22 cellular contexts compared by ENCODE assay signal in genomic region chr21:43191971-43192370, GRCh38. TPM values are rescaled to one million over a fixed set of nuclear protein-coding genes. Genes with fewer than 3 reads are reported as not detected.
DNase-seq lines count a peak whose midpoint lies in the region; ATAC-seq and TF ChIP-seq lines count a peak whose summit lies in the region.
"Had no signal": no experiment of that assay in that cellular context is flagged by ENCODE, and none has a peak within 500 bp of the region (broad histone marks: within the 10 kb centered on the region; RNA-seq: fewer than 3 reads in every experiment).

No MANE protein-coding gene starts in this region.

- peak; percentile 1 for DNase-seq in activated CD8-positive, alpha-beta memory T cell treated with anti-CD3 and anti-CD28 coated beads, Interleukin-2, amount 50 U/mL, for 48 hours
- no peak for DNase-seq in activated CD8-positive, alpha-beta memory T cell treated with anti-CD3 and anti-CD28 coated beads, Interleukin-2, amount 50 U/mL, for 4 hours
- DNase-seq in neuronal stem cell (ENCODE audit: low spot score), result no peak
- peak; percentile 6 for DNase-seq in upper lobe of right lung
- no peak for DNase-seq in epidermal melanocyte (ENCODE audit: insufficient read length, low spot score)
- no peak for DNase-seq in effector memory CD4-positive, alpha-beta T cell
- no peak for DNase-seq in iPS-NIHi7 (ENCODE audit: extremely low spot score)
- DNase-seq: CD4-positive, CD25-positive, alpha-beta regulatory T cell; GM23248; KBM-7; NCI-H1105 treated with DMSO at 0.1 percent for 48 hours; NCI-H1930; NCI-H2107; NCI-H524; NCI-H82; RPMI8226; SHP77 treated with DMSO at 0.1 percent for 48 hours had no signal

- no peak overlapping the region for H4K8ac ChIP-seq in neuronal stem cell (ENCODE audit: low read depth, low read length)

- no peak overlapping the region for H3K4me2 ChIP-seq in neuronal stem cell (ENCODE audit: insufficient read depth, low read length, poor library complexity, severe bottlenecking)

- H3K18ac ChIP-seq in neuronal stem cell (ENCODE audit: low read length), result no peak overlapping the region

- H4K91ac ChIP-seq in neuronal stem cell (ENCODE audit: low read depth, low read length, poor library complexity), result no peak overlapping the region

- H2BK5ac ChIP-seq in neuronal stem cell (ENCODE audit: low read length), result no peak overlapping the region

- H3K4me1 Mint-ChIP-seq in brain, result peaks cover 65% of the 10 kb centered on the region

- H2BK12ac ChIP-seq in neuronal stem cell (ENCODE audit: low read length), result no peak overlapping the region

- H3K9me3 ChIP-seq in neuronal stem cell (replicated peaks in 1 of 2; ENCODE audit: control insufficient read depth in 2 of 2, insufficient read depth in 1 of 2, low read depth in 1 of 2, low read length in 2 of 2) (peaks cover 0 to 4% of the 10 kb centered on the region in 2 donors), upper lobe of right lung (no peaks in the 10 kb centered on the region)
- no peaks in the 10 kb centered on the region for H3K9me3 ChIP-seq in effector memory CD4-positive, alpha-beta T cell (ENCODE audit: control insufficient read depth, low read length)
- H3K9me3 ChIP-seq: MG63 had no signal

- WGBS in neuronal stem cell (ENCODE audit: extremely low coverage in 2 of 2, insufficient read length in 2 of 2, insufficient replicate concordance in 1 of 2), 2 donors, result no CpG with 5 or more reads among the region's 7 CpGs

- H3K27ac ChIP-seq in neuronal stem cell (replicated peaks; ENCODE audit: low read length), result no peak overlapping the region
- H3K27ac ChIP-seq in upper lobe of right lung, result no peak overlapping the region
- no peak overlapping the region for H3K27ac ChIP-seq in effector memory CD4-positive, alpha-beta T cell (ENCODE audit: insufficient read depth, low read length, poor library complexity, severe bottlenecking)
- H3K27ac ChIP-seq: 22Rv1, GM23248 had no signal

- H2BK15ac ChIP-seq in neuronal stem cell (ENCODE audit: low read length), result no peak overlapping the region

- H2BK120ac ChIP-seq in neuronal stem cell (ENCODE audit: low read depth, low read length), result no peak overlapping the region

- H2AFZ ChIP-seq in neuronal stem cell (ENCODE audit: low read length), result no peak overlapping the region
- H2AFZ ChIP-seq: GM23248 had no signal

- H3K4me1 ChIP-seq in neuronal stem cell (ENCODE audit: control insufficient read depth in 2 of 2, insufficient read depth in 1 of 2, low read depth in 1 of 2, low read length in 2 of 2), result peaks cover 2 to 17% of the 10 kb centered on the region in 2 donors
- H3K4me1 ChIP-seq in upper lobe of right lung, result peaks cover 10% of the 10 kb centered on the region
- H3K4me1 ChIP-seq in effector memory CD4-positive, alpha-beta T cell (ENCODE audit: control insufficient read depth, insufficient read depth, low read length, poor library complexity, severe bottlenecking), result no peaks in the 10 kb centered on the region

- ATAC-seq in upper lobe of right lung, result no peak

- H3K27ac Mint-ChIP-seq in brain, result peak overlapping the region in 4 of 5 experiments; percentile 14 to 62 (median 42)
- H3K27ac Mint-ChIP-seq: CD4-positive, CD25-positive, alpha-beta regulatory T cell had no signal

- H2AK5ac ChIP-seq in neuronal stem cell (ENCODE audit: low read depth, low read length), result peak overlapping the region; percentile 17

- H3K27me3 Mint-ChIP-seq in brain, result peaks cover 15% of the 10 kb centered on the region
- H3K27me3 Mint-ChIP-seq: CD4-positive, CD25-positive, alpha-beta regulatory T cell had no signal

- H3K4ac ChIP-seq in neuronal stem cell (ENCODE audit: low read length), result no peak overlapping the region

- no peak overlapping the region for H3K23ac ChIP-seq in neuronal stem cell (ENCODE audit: low read depth, low read length, poor library complexity)

- H3K4me3 Mint-ChIP-seq in brain, result no peak overlapping the region
- H3K4me3 Mint-ChIP-seq: CD4-positive, CD25-positive, alpha-beta regulatory T cell had no signal

- TF ChIP-seq CTCF in brain (conservative IDR thresholded peaks at IDR 0.05) (no peak), upper lobe of right lung (IDR thresholded peaks at IDR 0.05) (no peak)

- no peak overlapping the region for H3K9ac ChIP-seq in neuronal stem cell (ENCODE audit: low read depth, low read length, poor library complexity)
- H3K9ac ChIP-seq: GM23248 had no signal

- H3K36me3 ChIP-seq in neuronal stem cell (replicated peaks in 1 of 2; ENCODE audit: control insufficient read depth in 2 of 2, insufficient read depth in 2 of 2, low read length in 2 of 2), result no peaks in the 10 kb centered on the region
- no peaks in the 10 kb centered on the region for H3K36me3 ChIP-seq in upper lobe of right lung
- no peaks in the 10 kb centered on the region for H3K36me3 ChIP-seq in effector memory CD4-positive, alpha-beta T cell (ENCODE audit: control insufficient read depth, insufficient read depth, low read length)
- H3K36me3 ChIP-seq: MG63 had no signal

- intact Hi-C loops in upper lobe of right lung (cut with DNase I), result no loop called here

- no peaks in the 10 kb centered on the region for H3K36me3 Mint-ChIP-seq in brain

- no peak overlapping the region for H3K4me3 ChIP-seq in neuronal stem cell (ENCODE audit: low read length in 2 of 2)
- H3K4me3 ChIP-seq in upper lobe of right lung, result no peak overlapping the region
- H3K4me3 ChIP-seq in effector memory CD4-positive, alpha-beta T cell (ENCODE audit: insufficient read depth, low read depth, low read length, poor library complexity, severe bottlenecking), result no peak overlapping the region
- H3K4me3 ChIP-seq: GM23248, MG63 had no signal

- H3K79me1 ChIP-seq in neuronal stem cell (ENCODE audit: low read depth, low read length), result no peaks in the 10 kb centered on the region

- H3K9me3 Mint-ChIP-seq in brain, result peaks cover 3 to 18% (median 12%) of the 10 kb centered on the region in 5 experiments

- H3K27me3 ChIP-seq in neuronal stem cell (ENCODE audit: control insufficient read depth in 3 of 3, insufficient read depth in 3 of 3, low read depth in 1 of 3, low read length in 3 of 3), result peaks cover 0 to 2% (median 0%) of the 10 kb centered on the region in 3 experiments
- no peaks in the 10 kb centered on the region for H3K27me3 ChIP-seq in upper lobe of right lung
- no peaks in the 10 kb centered on the region for H3K27me3 ChIP-seq in effector memory CD4-positive, alpha-beta T cell (replicated peaks; ENCODE audit: control insufficient read depth, insufficient read depth, low read length, poor library complexity, severe bottlenecking)
- H3K27me3 ChIP-seq: MG63 had no signal

- no peak overlapping the region for H3K14ac ChIP-seq in neuronal stem cell (ENCODE audit: low read length)

RNA-seq across cellular contexts. Expression of gene CRYAA, which starts 23.2 kb away (rescaled TPM):
- not detected for polyA plus RNA-seq in brain (ENCODE audit: insufficient read depth, low read depth, low replicate concordance)
- not detected for polyA plus RNA-seq in neuronal stem cell (2013, experiment 1 of 2)
- polyA plus RNA-seq in neuronal stem cell (2013, experiment 2 of 2), result 0.10 TPM
- not detected for total RNA-seq in upper lobe of right lung
- total RNA-seq: CD4-positive, CD25-positive, alpha-beta regulatory T cell; GM23248; H7 had no signal
- polyA plus RNA-seq: BJ; CD4-positive, CD25-positive, alpha-beta regulatory T cell; GM23248 had no signal

Comparison
In these comparisons a context has a peak if more than half of its experiments do, and no peak if none do; other contexts are left out.
1. DNase-seq: peak in activated CD8-positive, alpha-beta memory T cell treated with anti-CD3 and anti-CD28 coated beads, Interleukin-2, amount 50 U/mL, for 48 hours (single experiment) and upper lobe of right lung (single experiment); none in activated CD8-positive, alpha-beta memory T cell treated with anti-CD3 and anti-CD28 coated beads, Interleukin-2, amount 50 U/mL, for 4 hours (single experiment), neuronal stem cell (single experiment), epidermal melanocyte (single experiment), effector memory CD4-positive, alpha-beta T cell (0 of 3) and iPS-NIHi7 (single experiment).